Comparison of ENCODE assay signal across 22 cellular contexts in genomic region chr22:47316020-47316419, GRCh38.
"Had no signal": no experiment of that assay in that cellular context is flagged by ENCODE, and none has a peak within 500 bp of the region (broad histone marks: within the 10 kb centered on the region; RNA-seq: fewer than 3 reads in every experiment).

No MANE protein-coding gene starts in this region.

- H3K4me1 Mint-ChIP-seq: activated CD4-positive, alpha-beta T cell treated with anti-CD3 and anti-CD28 coated beads, Interleukin-2, amount 10 ng/mL, durations not matched to agents 24 days and 14 days; activated naive CD8-positive, alpha-beta T cell treated with anti-CD3 and anti-CD28 coated beads, Interleukin-2, amount 10 ng/mL, durations not matched to agents 7 days and 5 days; naive thymus-derived CD8-positive, alpha-beta T cell had no signal

- H3K27ac ChIP-seq: cardiac muscle cell, lower lobe of right lung, prostate gland, right atrium auricular region, transverse colon had no signal

- H3K27me3 ChIP-seq: cardiac muscle cell, right atrium auricular region had no signal

- DNase-seq: activated CD4-positive, alpha-beta T cell treated with anti-CD3 and anti-CD28 coated beads, Interleukin-2, amount 10 ng/mL, durations not matched to agents 24 days and 14 days; activated CD4-positive, CD25-positive, alpha-beta regulatory T cell; activated CD8-positive, alpha-beta T cell treated with anti-CD3 and anti-CD28 coated beads, Interleukin-2, amount 10 ng/mL, durations not matched to agents 7 days and 5 days; activated naive CD4-positive, alpha-beta T cell treated with Interleukin-2 at 50 U/mL for 16 hours; activated naive CD8-positive, alpha-beta T cell treated with anti-CD3 and anti-CD28 coated beads, Interleukin-2, amount 10 ng/mL, durations not matched to agents 7 days and 5 days; activated T-cell treated with anti-CD3 and anti-CD28 coated beads, Interleukin-2, amount 50 U/mL, for 24 hours; amygdala; effector memory CD4-positive, alpha-beta T cell; foreskin melanocyte; glutamatergic neuron; hippocampal formation; islet precursor cell; left colon; lower lobe of right lung; naive thymus-derived CD8-positive, alpha-beta T cell; transverse colon had no signal

- H3K27ac Mint-ChIP-seq: activated CD4-positive, alpha-beta T cell treated with anti-CD3 and anti-CD28 coated beads, Interleukin-2, amount 10 ng/mL, durations not matched to agents 24 days and 14 days; activated CD8-positive, alpha-beta T cell treated with anti-CD3 and anti-CD28 coated beads, Interleukin-2, amount 10 ng/mL, durations not matched to agents 7 days and 5 days; activated naive CD8-positive, alpha-beta T cell treated with anti-CD3 and anti-CD28 coated beads, Interleukin-2, amount 10 ng/mL, durations not matched to agents 7 days and 5 days; activated T-cell treated with anti-CD3 and anti-CD28 coated beads, Interleukin-2, amount 50 U/mL, for 24 hours; activated T-helper 2 cell treated with anti-CD3 and anti-CD28 coated beads, Interferon-gamma antibody, Interleukin-2, Interleukin-4, amounts not matched to agents 10 μg/mL and 5 μg/mL and 100 μg/mL, durations not matched to agents 14 hours and 24 hours and 36 hours; dendritic cell treated with granulocyte-macrophage colony-stimulating factor and Interleukin-4, amounts not matched to agents 40 ng/mL and 50 ng/mL, for 4 days; naive thymus-derived CD8-positive, alpha-beta T cell; stimulated activated naive CD8-positive, alpha-beta T cell treated with anti-CD3 and anti-CD28 coated beads, Interleukin-15, Interleukin-2, amounts not matched to agents 100 ng/mL and 50 ng/mL, for 24 hours had no signal

- H3K4me3 ChIP-seq: cardiac muscle cell, lower lobe of right lung, prostate gland, right atrium auricular region, transverse colon had no signal

- H3K4me3 Mint-ChIP-seq: activated CD4-positive, alpha-beta T cell treated with anti-CD3 and anti-CD28 coated beads, Interleukin-2, amount 10 ng/mL, durations not matched to agents 24 days and 14 days; activated CD8-positive, alpha-beta T cell treated with anti-CD3 and anti-CD28 coated beads, Interleukin-2, amount 10 ng/mL, durations not matched to agents 7 days and 5 days; activated naive CD8-positive, alpha-beta T cell treated with anti-CD3 and anti-CD28 coated beads, Interleukin-2, amount 10 ng/mL, durations not matched to agents 7 days and 5 days; activated T-cell treated with anti-CD3 and anti-CD28 coated beads, Interleukin-2, amount 50 U/mL, for 24 hours; dendritic cell treated with granulocyte-macrophage colony-stimulating factor and Interleukin-4, amounts not matched to agents 40 ng/mL and 50 ng/mL, for 4 days; stimulated activated naive CD8-positive, alpha-beta T cell treated with anti-CD3 and anti-CD28 coated beads, Interleukin-15, Interleukin-2, amounts not matched to agents 100 ng/mL and 50 ng/mL, for 24 hours had no signal

- H3K4me1 ChIP-seq: lower lobe of right lung, prostate gland, right atrium auricular region, transverse colon had no signal

- H3K9me3 ChIP-seq: prostate gland had no signal

- H3K36me3 Mint-ChIP-seq: activated naive CD8-positive, alpha-beta T cell treated with anti-CD3 and anti-CD28 coated beads, Interleukin-2, amount 10 ng/mL, durations not matched to agents 7 days and 5 days; naive thymus-derived CD8-positive, alpha-beta T cell had no signal

- H3K36me3 ChIP-seq: cardiac muscle cell, lower lobe of right lung, prostate gland, right atrium auricular region, transverse colon had no signal

- H3K9me3 Mint-ChIP-seq: activated CD4-positive, alpha-beta T cell treated with anti-CD3 and anti-CD28 coated beads, Interleukin-2, amount 10 ng/mL, durations not matched to agents 24 days and 14 days; activated T-helper 2 cell treated with anti-CD3 and anti-CD28 coated beads, Interferon-gamma antibody, Interleukin-2, Interleukin-4, amounts not matched to agents 10 μg/mL and 5 μg/mL and 100 μg/mL, durations not matched to agents 14 hours and 24 hours and 36 hours; dendritic cell treated with granulocyte-macrophage colony-stimulating factor and Interleukin-4, amounts not matched to agents 40 ng/mL and 50 ng/mL, for 4 days had no signal
